Comparison of ENCODE assay signal across 27 cellular contexts in genomic region chr11:116328410-116328809, GRCh38.
"Had no signal": no experiment of that assay in that cellular context is flagged by ENCODE, and none has a peak within 500 bp of the region (broad histone marks: within the 10 kb centered on the region; RNA-seq: fewer than 3 reads in every experiment).

No MANE protein-coding gene starts in this region.

- H3K36me3 ChIP-seq: ascending aorta had no signal

- H3K4me3 ChIP-seq: ascending aorta, body of pancreas, PC-9, SK-N-MC had no signal

- DNase-seq: activated CD4-positive, alpha-beta memory T cell treated with anti-CD3 and anti-CD28 coated beads for 36 hours; activated CD4-positive, alpha-beta T cell treated with anti-CD3 and anti-CD28 coated beads, Interleukin-2, amount 10 ng/mL, durations not matched to agents 7 days and 5 days; activated CD4-positive, CD25-positive, alpha-beta regulatory T cell treated with anti-CD3 and anti-CD28 coated beads, Interleukin-2, amount 50 U/mL, for 72 hours; activated CD8-positive, alpha-beta memory T cell treated with anti-CD3 and anti-CD28 coated beads for 24 hours; activated effector memory CD4-positive, alpha-beta T cell treated with anti-CD3 and anti-CD28 coated beads, Interleukin-2, amount 50 U/mL, for 16 hours; activated naive CD4-positive, alpha-beta T cell treated with Interleukin-2 at 50 U/mL for 16 hours; activated naive CD8-positive, alpha-beta T cell treated with anti-CD3 and anti-CD28 coated beads, Interleukin-2, amount 50 U/mL, for 24 hours; activated T-cell treated with anti-CD3 and anti-CD28 coated beads, Interleukin-2, amount 50 U/mL, for 4 hours; amniotic stem cell; body of pancreas; Kasumi-1; KBM-7; NCI-H1105; NCI-H1436; NCI-H1694 treated with DMSO at 0.1 percent for 48 hours; NCI-H2029 treated with DMSO at 0.1 percent for 48 hours; NCI-H510A treated with DMSO at 0.1 percent for 48 hours; NCI-H69; NK-92 treated with Interleukin-12 subunit alpha and Interleukin-12 subunit beta, amount 100 ng/mL, for 24 hours; PC-9; RPMI8226; T-cell; T-helper 2 cell had no signal

- H3K27me3 ChIP-seq: ascending aorta, body of pancreas had no signal

- H3K27ac ChIP-seq: ascending aorta, body of pancreas, PC-9, SK-N-MC had no signal

- H3K9me3 ChIP-seq: ascending aorta, body of pancreas had no signal

- H3K4me1 ChIP-seq: ascending aorta, body of pancreas had no signal

- ATAC-seq: activated naive CD4-positive, alpha-beta T cell treated with anti-CD3 and anti-CD28 coated beads, Interleukin-2, amount 50 U/mL, for 72 hours; activated naive CD8-positive, alpha-beta T cell treated with anti-CD3 and anti-CD28 coated beads, Interleukin-2, amount 50 U/mL, for 24 hours; activated T-cell treated with anti-CD3 and anti-CD28 coated beads, Interleukin-2, amount 50 U/mL, for 4 hours; body of pancreas; Right ventricle myocardium inferior; T-cell had no signal
